ENCODE assay signal across 26 cellular contexts in the genomic region with DNA sequence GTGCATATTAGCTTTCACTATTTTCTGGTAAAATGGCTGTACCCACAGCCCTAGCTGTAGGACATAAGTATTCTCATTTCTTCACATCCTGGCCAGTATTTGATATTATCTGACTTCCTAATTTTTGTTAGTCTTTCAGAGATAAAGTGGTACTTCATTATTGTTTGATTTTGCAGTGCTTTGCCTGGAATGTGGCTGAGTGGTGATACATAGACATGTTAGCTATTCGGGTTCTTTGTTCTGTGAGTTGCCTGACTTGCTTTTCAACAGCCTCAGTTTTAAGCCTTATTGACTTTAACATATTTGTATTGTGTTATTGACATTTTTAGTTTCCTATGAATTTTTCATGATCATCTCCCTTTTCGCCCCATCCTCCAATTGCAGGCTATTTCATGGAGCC.
"Had no signal": no experiment of that assay in that cellular context is flagged by ENCODE, and none has a peak within 500 bp of the region (broad histone marks: within the 10 kb centered on the region; RNA-seq: fewer than 3 reads in every experiment).

No MANE protein-coding gene starts in this region.

- H3K4me2 ChIP-seq: hepatocyte, neural progenitor cell, smooth muscle cell had no signal

- H3K27ac Mint-ChIP-seq: natural killer cell; nephron progenitor cell; neural progenitor cell; progenitor cell of endocrine pancreas; stimulated activated naive B cell treated with anti-CD40 and anti-IgM and Interleukin-4, amounts not matched to agents 10 μg/mL and 1 μg/mL and 100 μg/mL, for 72 hours had no signal

- H3K9me3 Mint-ChIP-seq: natural killer cell; nephron progenitor cell; neural progenitor cell; stimulated activated naive B cell treated with anti-CD40 and anti-IgM and Interleukin-4, amounts not matched to agents 10 μg/mL and 1 μg/mL and 100 μg/mL, for 72 hours had no signal

- H3K4me1 ChIP-seq: left ventricle myocardium inferior, parathyroid adenoma, right atrium auricular region, right lobe of liver, stomach, testis, transverse colon, uterus had no signal

- H3K27me3 ChIP-seq: hepatocyte, neural progenitor cell, right atrium auricular region, right lobe of liver, stomach, testis, thyroid gland, transverse colon, uterus had no signal

- H3K36me3 Mint-ChIP-seq: natural killer cell; neural progenitor cell; stimulated activated naive B cell treated with anti-CD40 and anti-IgM and Interleukin-4, amounts not matched to agents 10 μg/mL and 1 μg/mL and 100 μg/mL, for 72 hours had no signal

- H3K36me3 ChIP-seq: left ventricle myocardium inferior, neural progenitor cell, neutrophil, right atrium auricular region, right lobe of liver, stomach, thyroid gland, transverse colon, uterus had no signal

- ATAC-seq: natural killer cell; right lobe of liver; stimulated activated naive B cell treated with anti-CD40 and anti-IgM and Interleukin-4, amounts not matched to agents 10 μg/mL and 1 μg/mL and 100 μg/mL, for 72 hours; stimulated activated naive CD8-positive, alpha-beta T cell treated with anti-CD3 and anti-CD28 coated beads, Interleukin-15, Interleukin-2, amounts not matched to agents 100 U/mL and 50 U/mL, for 24 hours had no signal

- H3K4me1 Mint-ChIP-seq: natural killer cell; nephron progenitor cell; stimulated activated naive B cell treated with anti-CD40 and anti-IgM and Interleukin-4, amounts not matched to agents 10 μg/mL and 1 μg/mL and 100 μg/mL, for 72 hours had no signal

- H3K4me3 ChIP-seq: hepatocyte, left ventricle myocardium inferior, neural progenitor cell, right atrium auricular region, right lobe of liver, smooth muscle cell, stomach, testis, thyroid gland, transverse colon, uterus had no signal

- H2AFZ ChIP-seq: hepatocyte, neural progenitor cell, parathyroid adenoma had no signal

- H3K27ac ChIP-seq: hepatocyte, left ventricle myocardium inferior, neural progenitor cell, neutrophil, parathyroid adenoma, right atrium auricular region, right lobe of liver, stomach, testis, thyroid gland, transverse colon, uterus had no signal

- H3K9me3 ChIP-seq: left ventricle myocardium inferior, neutrophil, right atrium auricular region, right lobe of liver, stomach, testis, thyroid gland, transverse colon, uterus had no signal

- H3K4me3 Mint-ChIP-seq: natural killer cell; nephron progenitor cell; neural progenitor cell; stimulated activated naive B cell treated with anti-CD40 and anti-IgM and Interleukin-4, amounts not matched to agents 10 μg/mL and 1 μg/mL and 100 μg/mL, for 72 hours had no signal

- H3K9ac ChIP-seq: neural progenitor cell, parathyroid adenoma had no signal

- DNase-seq: islet precursor cell; left ventricle myocardium inferior; mammary epithelial cell; mesenchymal stem cell; natural killer cell; nephron progenitor cell; occipital lobe; right lobe of liver; stimulated activated CD4-positive, alpha-beta T cell treated with anti-CD3 and anti-CD28 coated beads, Interleukin-1b, Interleukin-23, amount 100 ng/mL, for 48 hours; stimulated activated CD4-positive, alpha-beta T cell treated with anti-CD3 and anti-CD28 coated beads, Interleukin-2, amount 100 ng/mL, for 48 hours; stimulated activated CD4-positive, alpha-beta T cell treated with anti-CD3 and anti-CD28 coated beads, Interleukin-4, amount 100 ng/mL, for 4 hours; stimulated activated CD8-positive, alpha-beta memory T cell treated with anti-CD3 and anti-CD28 coated beads, Interleukin-4, amount 100 ng/mL, for 48 hours; stimulated activated naive B cell treated with anti-CD40 and anti-IgM and Interleukin-4, amounts not matched to agents 10 μg/mL and 1 μg/mL and 100 μg/mL, for 72 hours; stimulated activated naive CD8-positive, alpha-beta T cell treated with anti-CD3 and anti-CD28 coated beads, Interleukin-15, Interleukin-2, amounts not matched to agents 100 U/mL and 50 U/mL, for 24 hours; stomach; testis; thyroid gland; transverse colon; uterus had no signal
